In the genomic region with DNA sequence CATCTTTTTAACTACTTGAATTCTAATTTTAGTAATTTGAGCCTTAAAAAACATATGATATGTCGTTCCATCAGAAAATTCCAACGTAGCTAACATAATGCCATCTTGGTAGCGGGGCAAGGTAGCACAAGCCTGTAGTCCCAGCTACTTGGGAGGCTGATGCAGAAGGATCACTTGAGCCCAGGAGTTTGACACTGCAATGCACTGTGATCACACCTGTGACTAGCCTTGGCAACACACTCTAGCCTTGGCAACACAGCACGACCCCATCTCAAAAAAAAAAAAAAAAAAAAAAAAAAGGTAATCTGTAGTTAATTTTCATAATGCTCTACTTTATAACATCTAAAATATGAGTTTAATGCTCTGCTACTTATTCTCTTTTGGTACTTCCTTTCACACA, we compare ENCODE assay signal across 1 cellular context.
TF ChIP-seq lines count a peak whose summit lies in the region.

No MANE protein-coding gene starts in this region.

TF ChIP-seq in endothelial cell of umbilical vein, 7 proteins besides CTCF, POLR2A, EP300 and RAD21:
- TF ChIP-seq GATA2 (IDR thresholded peaks at IDR 0.05; ENCODE audit: insufficient read depth, insufficient read length, low read depth, low read length), result no peak
- no peak for TF ChIP-seq POLR2AphosphoS5 (IDR thresholded peaks at IDR 0.05; ENCODE audit: insufficient read depth, low read depth, low read length)
- TF ChIP-seq MYC (IDR thresholded peaks at IDR 0.05; ENCODE audit: low read depth, low read length), result no peak
- TF ChIP-seq FOS (IDR thresholded peaks at IDR 0.05; ENCODE audit: borderline replicate concordance, insufficient read depth, low read length), result no peak
